ENCODE assay signal across 27 cellular contexts in the genomic region with DNA sequence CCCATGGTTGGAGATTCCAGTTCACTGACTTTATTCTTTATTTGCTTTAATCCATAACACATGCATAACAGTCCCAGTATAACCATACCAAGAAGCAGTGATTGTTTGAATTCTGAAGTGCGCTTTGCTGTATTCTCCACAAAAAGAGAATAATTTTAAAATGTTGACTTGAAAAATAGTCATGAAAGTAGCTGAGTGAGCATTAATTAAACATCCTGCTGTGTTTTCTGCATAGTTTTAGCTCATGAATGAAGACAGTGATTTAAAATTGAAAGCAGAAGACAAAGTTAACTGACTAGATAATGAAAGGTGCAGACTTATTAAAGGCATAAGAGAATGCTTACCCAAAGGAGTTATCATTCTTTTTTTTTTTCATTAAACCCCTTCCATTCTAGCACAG.
"Had no signal": no experiment of that assay in that cellular context is flagged by ENCODE, and none has a peak within 500 bp of the region (broad histone marks: within the 10 kb centered on the region; RNA-seq: fewer than 3 reads in every experiment).

No MANE protein-coding gene starts in this region.

- H3K4me3 ChIP-seq: stomach, suprapubic skin, testis, thoracic aorta, thyroid gland, tibial artery, tibial nerve, transverse colon, upper lobe of left lung, upper lobe of right lung, uterus, vagina had no signal

- H3K4me1 ChIP-seq: stomach, suprapubic skin, testis, thyroid gland, tibial artery, tibial nerve, transverse colon, upper lobe of left lung, upper lobe of right lung, uterus, vagina had no signal

- H3K27me3 ChIP-seq: stomach, suprapubic skin, testis, thyroid gland, tibial artery, tibial nerve, transverse colon, upper lobe of left lung, upper lobe of right lung, uterus, vagina had no signal

- FAIRE-seq: urothelium cell line had no signal

- DNase-seq: stimulated activated CD4-positive, alpha-beta T cell treated with anti-CD3 and anti-CD28 coated beads, Interleukin-2, amount 100 ng/mL, for 48 hours; stimulated activated CD4-positive, alpha-beta T cell treated with anti-CD3 and anti-CD28 coated beads, Interleukin-4, amount 100 ng/mL, for 1 hour; stimulated activated CD4-positive, alpha-beta T cell treated with anti-CD3 and anti-CD28 coated beads, Interleukin-4, amount 100 ng/mL, for 24 hours; stimulated activated CD4-positive, alpha-beta T cell treated with anti-CD3 and anti-CD28 coated beads, Interleukin-4, amount 100 ng/mL, for 4 hours; stimulated activated CD8-positive, alpha-beta memory T cell treated with anti-CD3 and anti-CD28 coated beads, Interleukin-4, amount 100 ng/mL, for 48 hours; stimulated activated naive B cell treated with anti-CD40 and anti-IgM and Interleukin-4, amounts not matched to agents 10 μg/mL and 1 μg/mL and 100 μg/mL, for 72 hours; stimulated activated naive CD4-positive, alpha-beta T cell; stimulated activated naive CD4-positive, alpha-beta T cell treated with Interleukin-2 at 50 U/mL for 16 hours; stimulated activated naive CD8-positive, alpha-beta T cell treated with anti-CD3 and anti-CD28 coated beads, Interleukin-15, amount 100 ng/mL, for 72 hours; stimulated activated naive CD8-positive, alpha-beta T cell treated with anti-CD3 and anti-CD28 coated beads, Interleukin-15, Interleukin-2, amounts not matched to agents 100 U/mL and 50 U/mL, for 24 hours; stomach; substantia nigra; testis; thyroid gland; tibial artery; transverse colon; trophoblast cell; upper lobe of left lung; upper lobe of right lung; uterus had no signal

- H3K27ac ChIP-seq: stomach, suprapubic skin, testis, thoracic aorta, thyroid gland, tibial artery, tibial nerve, transverse colon, upper lobe of left lung, upper lobe of right lung, uterus, vagina had no signal

- ATAC-seq: stimulated activated effector memory CD8-positive, alpha-beta T cell treated with anti-CD3 and anti-CD28 coated beads, Interleukin-12 subunit alpha, Interleukin-12 subunit beta, amount 100 ng/mL, for 72 hours; stimulated activated memory B cell treated with anti-CD40 and anti-IgM and Interleukin-4, amounts not matched to agents 10 μg/mL and 1 μg/mL and 100 μg/mL, for 72 hours; stimulated activated naive B cell treated with anti-CD40 and anti-IgM and Interleukin-4, amounts not matched to agents 10 μg/mL and 1 μg/mL and 100 μg/mL, for 72 hours; stimulated activated naive CD8-positive, alpha-beta T cell treated with anti-CD3 and anti-CD28 coated beads, Interleukin-15, amount 100 ng/mL, for 72 hours; stimulated activated naive CD8-positive, alpha-beta T cell treated with anti-CD3 and anti-CD28 coated beads, Interleukin-15, Interleukin-2, amounts not matched to agents 100 U/mL and 50 U/mL, for 24 hours; upper lobe of right lung had no signal

- H3K36me3 ChIP-seq: stomach, suprapubic skin, thoracic aorta, thyroid gland, tibial artery, tibial nerve, transverse colon, upper lobe of left lung, upper lobe of right lung, uterus, vagina had no signal

- H3K9me3 ChIP-seq: suprapubic skin, testis, thoracic aorta, thyroid gland, tibial artery, tibial nerve, transverse colon, upper lobe of left lung, upper lobe of right lung, uterus, vagina had no signal
